In the genomic region with DNA sequence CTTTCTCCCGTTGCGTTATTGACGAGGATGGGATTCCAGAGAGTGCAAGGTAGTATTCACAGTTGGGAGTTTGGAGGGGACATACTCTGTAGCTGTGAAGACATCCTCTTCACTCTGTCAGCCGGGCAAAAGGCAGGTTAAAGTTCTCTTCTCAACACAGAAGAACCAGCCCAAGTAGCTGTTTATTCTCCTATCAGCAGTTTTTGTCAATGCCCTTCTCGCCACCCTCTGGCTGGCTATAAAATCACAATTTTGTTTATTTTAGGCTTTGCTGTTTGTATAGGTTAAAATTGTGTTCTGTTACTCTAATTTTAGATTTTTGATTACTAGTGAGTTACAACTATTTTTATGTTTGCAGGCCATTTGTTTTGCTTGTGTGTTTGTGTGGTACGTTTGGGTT, we compare ENCODE assay signal across 10 cellular contexts. TPM values are rescaled to one million over a fixed set of nuclear protein-coding genes. Genes with fewer than 3 reads are reported as not detected.
DNase-seq lines count a peak whose midpoint lies in the region; ATAC-seq, FAIRE-seq and TF ChIP-seq lines count a peak whose summit lies in the region.
"Had no signal": no experiment of that assay in that cellular context is flagged by ENCODE, and none has a peak within 500 bp of the region (broad histone marks: within the 10 kb centered on the region; RNA-seq: fewer than 3 reads in every experiment).

No MANE protein-coding gene starts in this region.

- H3K4me1 ChIP-seq in A549 = no peaks in the 10 kb centered on the region

- H3K4me3 ChIP-seq in A549 (no peak overlapping the region), fibroblast of the aortic adventitia (ENCODE audit: low read depth, low read length) (no peak overlapping the region)

- peak in 1 of 2 experiments; percentile 12 for DNase-seq in A549 (ENCODE audit: low read depth in 1 of 2, low spot score in 1 of 2)
- DNase-seq in EL = peak; percentile 14
- DNase-seq in OCI-M1 (lab: John Stamatoyannopoulos, UW) = peak; percentile 61
- peak; percentile 39 for DNase-seq in fibroblast of the aortic adventitia (ENCODE audit: low read depth)
- DNase-seq in stimulated activated CD4-positive, alpha-beta T cell treated with anti-CD3 and anti-CD28 coated beads, Interleukin-4, amount 100 ng/mL, for 4 hours = no peak
- DNase-seq in occipital lobe (lab: John Stamatoyannopoulos, UW) = no peak
- DNase-seq in NCI-H2171 (lab: John Stamatoyannopoulos, UW) = no peak
- DNase-seq: midbrain, NCI-H1694 treated with DMSO at 0.1 percent for 48 hours had no signal

- CTCF ChIA-PET in A549 (lab: Yijun Ruan, JAX) = interaction anchor here (1.2 to 5.2 kb wide), 4 partner anchors 89 to 679 kb away, joined by 3 to 29 read pairs (median 4); a partner anchor contains a TSS

- WGBS in A549 (ENCODE audit: missing lambda C conversion rate) = 5% methylated on average over 6 of the region's 6 CpGs

- TF ChIP-seq EP300 in A549 (IDR thresholded peaks at IDR 0.05) = no peak

- FAIRE-seq in A549 (lab: Jason Lieb, UNC) = no peak

- H3K4me2 ChIP-seq in A549 = peak overlapping the region; percentile 40; the same call in 2 of the 3 replicates

- TF ChIP-seq POLR2A in A549 (IDR thresholded peaks at IDR 0.05; ENCODE audit: low read length) = no peak

- peak; percentile 42 to 55; a peak in 3 of 5 replicates for TF ChIP-seq RAD21 in A549 (conservative IDR thresholded peaks at IDR 0.05 in 1 of 2, IDR thresholded peaks at IDR 0.05 in 1 of 2)

- ATAC-seq in A549 = peak; percentile 56 to 61; a peak in 3 of 6 replicates
- ATAC-seq in HG02938 (IDR thresholded peaks at IDR 0.05; ENCODE audit: unreplicated experiment) = no peak

- H3K27ac ChIP-seq in A549 = no peak overlapping the region

- no peaks in the 10 kb centered on the region; the same call in 1 of the 3 replicates for H3K9me3 ChIP-seq in A549

- peak; percentile 43 for TF ChIP-seq CTCF in A549 (IDR thresholded peaks at IDR 0.05)
- peak; percentile 48 for TF ChIP-seq CTCF in fibroblast of the aortic adventitia (IDR thresholded peaks at IDR 0.05; ENCODE audit: insufficient read depth, low read length)

- POLR2A ChIA-PET in A549 (lab: Yijun Ruan, JAX) = no interaction called here

TF ChIP-seq in A549, 52 proteins besides CTCF, POLR2A, EP300 and RAD21:
- TF ChIP-seq SMC3 (IDR thresholded peaks at IDR 0.05) = peak; percentile 36; the same call in 2 of the 3 replicates
- TF ChIP-seq HOXA7 (CRISPR knock-in tag; IDR thresholded peaks at IDR 0.05) = no peak
- TF ChIP-seq MAFK (IDR thresholded peaks at IDR 0.05; ENCODE audit: partially characterized antibody) = peak; percentile 74
TF ChIP-seq in A549: peak in this region for 2.

RNA-seq across cellular contexts. Expression of a gene that starts 37.9 kb away (rescaled TPM):
- not detected in 2 replicates for polyA plus RNA-seq in A549 (2011; rRNA removed)
- polyA plus RNA-seq in A549 (2012; cell fraction: cytosol; rRNA removed) = not detected in 2 replicates
- not detected in 2 replicates for polyA plus RNA-seq in A549 (2012; cell fraction: nucleus; rRNA removed)
- not detected in 3 replicates for polyA plus RNA-seq in A549 (2017; fragmentation: RNase III; extraction: RNeasy Plus Mini Kit Qiagen cat#74134 plus additional on column Dnase treatment)
- polyA minus RNA-seq in A549 (2011; rRNA and poly(A)+ RNA removed) = not detected in 2 replicates
- total RNA-seq in fibroblast of the aortic adventitia (ENCODE audit: low replicate concordance) = under 0.01 and 0.08 TPM in 2 replicates
- total RNA-seq in occipital lobe = not detected

RNA-seq across cellular contexts. Expression of a gene that starts 52.8 kb away (rescaled TPM):
- polyA plus RNA-seq in A549 (2011; rRNA removed) (0.07 and 0.09 TPM in 2 replicates), A549 (2017; fragmentation: RNase III; extraction: RNeasy Plus Mini Kit Qiagen cat#74134 plus additional on column Dnase treatment) (0.08 to 0.13 TPM (median 0.12 TPM) in 3 replicates)
- polyA plus RNA-seq in A549 (2012; cell fraction: cytosol; rRNA removed) = 0.09 and 0.15 TPM in 2 replicates
- 0.26 and 0.38 TPM in 2 replicates for polyA plus RNA-seq in A549 (2012; cell fraction: nucleus; rRNA removed)
- not detected in 2 replicates for polyA minus RNA-seq in A549 (2011; rRNA and poly(A)+ RNA removed)
- total RNA-seq in fibroblast of the aortic adventitia (ENCODE audit: low replicate concordance) (not detected in 2 replicates), occipital lobe (not detected)

Comparison
In these comparisons a context has a peak if more than half of its experiments do, and no peak if none do; other contexts are left out.
1. DNase-seq: peak in EL (single experiment), OCI-M1 (single experiment) and fibroblast of the aortic adventitia (single experiment); none in stimulated activated CD4-positive, alpha-beta T cell treated with anti-CD3 and anti-CD28 coated beads, Interleukin-4, amount 100 ng/mL, for 4 hours (0 of 2), occipital lobe (single experiment) and NCI-H2171 (single experiment).